In the genomic region with DNA sequence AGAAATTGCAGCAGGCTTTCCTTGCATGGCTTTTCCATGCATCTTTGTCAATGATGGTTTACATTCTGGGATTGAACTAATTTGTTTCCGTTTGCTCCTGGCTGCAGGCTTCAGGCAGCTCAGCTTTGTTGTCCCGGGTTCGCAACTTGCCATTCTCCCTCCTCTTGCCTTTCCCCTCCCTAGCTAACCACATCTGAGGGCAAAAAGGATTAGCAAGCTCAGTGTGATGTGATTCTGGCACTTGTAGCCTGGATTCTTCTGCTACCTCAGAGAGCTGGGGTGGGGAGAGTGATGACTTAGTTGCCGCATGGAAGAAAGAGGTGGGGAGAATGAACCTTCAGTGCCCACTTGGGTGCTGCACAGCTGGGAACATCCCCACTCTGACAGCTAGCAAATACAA, we compare ENCODE assay signal across 15 cellular contexts.
DNase-seq lines count a peak whose midpoint lies in the region; ATAC-seq and TF ChIP-seq lines count a peak whose summit lies in the region.
"Had no signal": no experiment of that assay in that cellular context is flagged by ENCODE, and none has a peak within 500 bp of the region (broad histone marks: within the 10 kb centered on the region; RNA-seq: fewer than 3 reads in every experiment).

No MANE protein-coding gene starts in this region.

- H4K20me1 ChIP-seq in neural progenitor cell (ENCODE audit: low read depth): no peaks in the 10 kb centered on the region
- H4K20me1 ChIP-seq: BLaER1 treated with 17β-estradiol and CSF1 and Interleukin-3, amounts not matched to agents 10 nM and 100 nM had no signal

- H2AFZ ChIP-seq in neural progenitor cell (replicated peaks): peak overlapping the region; percentile 61

- H3K4me1 ChIP-seq in neural progenitor cell: peaks cover 24% of the 10 kb centered on the region

- H3K27me3 Mint-ChIP-seq in neural progenitor cell (ENCODE audit: insufficient read depth, low read depth): peaks cover 5% of the 10 kb centered on the region
- peaks cover 4% of the 10 kb centered on the region for H3K27me3 Mint-ChIP-seq in mesothelial cell of epicardium (ENCODE audit: low read depth)
- H3K27me3 Mint-ChIP-seq: B cell had no signal

- H3K27ac ChIP-seq in neural progenitor cell (no peak overlapping the region), substantia nigra (ENCODE audit: low read depth, low read length, poor library complexity, severe bottlenecking) (peak overlapping the region; percentile 67)
- H3K27ac ChIP-seq: BLaER1 treated with 17β-estradiol and CSF1 and Interleukin-3, amounts not matched to agents 10 nM and 100 nM had no signal

- no peaks in the 10 kb centered on the region for H3K9me3 ChIP-seq in neural progenitor cell (ENCODE audit: low read depth)

- H3K79me2 ChIP-seq in neural progenitor cell (ENCODE audit: low read depth): no peaks in the 10 kb centered on the region

- ATAC-seq in HG02973 (IDR thresholded peaks at IDR 0.05; ENCODE audit: unreplicated experiment): no peak
- ATAC-seq in HG03159 (IDR thresholded peaks at IDR 0.05; ENCODE audit: unreplicated experiment): no peak
- ATAC-seq: CD8-positive, alpha-beta T cell; GM12878 had no signal

- H3K36me3 Mint-ChIP-seq in neural progenitor cell (no peaks in the 10 kb centered on the region), mesothelial cell of epicardium (no peaks in the 10 kb centered on the region)
- H3K36me3 Mint-ChIP-seq: CD8-positive, alpha-beta T cell had no signal

- H3K27ac Mint-ChIP-seq in neural progenitor cell (peak overlapping the region; percentile 18), mesothelial cell of epicardium (no peak overlapping the region)
- H3K27ac Mint-ChIP-seq: B cell; CD8-positive, alpha-beta T cell; H9 had no signal

- no peaks in the 10 kb centered on the region for H3K27me3 ChIP-seq in neural progenitor cell
- H3K27me3 ChIP-seq: BLaER1 treated with 17β-estradiol and CSF1 and Interleukin-3, amounts not matched to agents 10 nM and 100 nM had no signal

- peak; percentile 17 for DNase-seq in RPMI7951 (ENCODE audit: low read depth)
- peak; percentile 92 for DNase-seq in astrocyte of the hippocampus (ENCODE audit: low read depth, low spot score)
- DNase-seq in neural progenitor cell (ENCODE audit: low spot score): peak; percentile 33
- DNase-seq in substantia nigra (lab: John Stamatoyannopoulos, UW): no peak
- DNase-seq in mesothelial cell of epicardium (ENCODE audit: low spot score in 2 of 2, unreplicated experiment in 2 of 2): no peak
- DNase-seq: Calu3; CD8-positive, alpha-beta T cell; DND-41; EL; H9 had no signal

- no peak overlapping the region for H3K4me2 ChIP-seq in neural progenitor cell
- H3K4me2 ChIP-seq: BLaER1 treated with 17β-estradiol and CSF1 and Interleukin-3, amounts not matched to agents 10 nM and 100 nM had no signal

- no peaks in the 10 kb centered on the region for H3K36me3 ChIP-seq in neural progenitor cell
- H3K36me3 ChIP-seq: BLaER1 treated with 17β-estradiol and CSF1 and Interleukin-3, amounts not matched to agents 10 nM and 100 nM had no signal

- TF ChIP-seq CTCF in neural progenitor cell (IDR thresholded peaks at IDR 0.05) (no peak), mesothelial cell of epicardium (IDR thresholded peaks at IDR 0.05; ENCODE audit: unreplicated experiment) (no peak)

- H3K4me3 Mint-ChIP-seq in neural progenitor cell (no peak overlapping the region), mesothelial cell of epicardium (no peak overlapping the region)
- H3K4me3 Mint-ChIP-seq: B cell; CD8-positive, alpha-beta T cell; H9 had no signal

- H3K4me1 Mint-ChIP-seq in neural progenitor cell (peaks cover 6% of the 10 kb centered on the region), mesothelial cell of epicardium (no peaks in the 10 kb centered on the region)
- H3K4me1 Mint-ChIP-seq: B cell had no signal

- H3K9ac ChIP-seq in neural progenitor cell: no peak overlapping the region
- H3K9ac ChIP-seq: BLaER1 treated with 17β-estradiol and CSF1 and Interleukin-3, amounts not matched to agents 10 nM and 100 nM had no signal

- no peak overlapping the region for H3K4me3 ChIP-seq in neural progenitor cell
- H3K4me3 ChIP-seq: BLaER1 treated with 17β-estradiol and CSF1 and Interleukin-3, amounts not matched to agents 10 nM and 100 nM; GM12878 had no signal

- H3F3A ChIP-seq in neural progenitor cell (ENCODE audit: low read depth): no peaks in the 10 kb centered on the region

- peaks cover 5% of the 10 kb centered on the region for H3K9me3 Mint-ChIP-seq in neural progenitor cell
- H3K9me3 Mint-ChIP-seq in mesothelial cell of epicardium: peaks cover 4% of the 10 kb centered on the region

Comparison
In these comparisons a context has a peak if more than half of its experiments do, and no peak if none do; other contexts are left out.
1. DNase-seq: peak in RPMI7951 (single experiment), astrocyte of the hippocampus (single experiment) and neural progenitor cell (single experiment); none in substantia nigra (0 of 49) and mesothelial cell of epicardium (0 of 2).